25 cellular contexts compared by ENCODE assay signal in the genomic region with DNA sequence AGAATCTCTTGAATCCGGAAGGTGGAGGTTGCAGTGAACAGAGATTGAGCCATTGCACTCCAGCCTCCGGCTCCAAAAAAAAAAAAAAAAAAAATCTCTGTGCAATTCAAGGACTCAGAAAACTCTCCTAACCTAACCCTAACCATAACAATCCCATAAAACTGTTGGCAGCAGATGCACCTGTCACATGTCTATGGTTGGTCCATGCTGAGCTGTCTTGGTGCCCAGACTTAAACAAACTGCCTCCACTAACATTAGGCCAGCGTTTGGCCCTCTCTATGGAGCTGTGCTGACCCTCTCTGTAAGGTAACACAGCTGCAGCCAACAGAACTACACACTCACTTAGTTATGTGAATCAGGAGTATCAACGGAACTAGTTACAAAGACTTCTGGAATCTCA.
"Had no signal": no experiment of that assay in that cellular context is flagged by ENCODE, and none has a peak within 500 bp of the region (broad histone marks: within the 10 kb centered on the region; RNA-seq: fewer than 3 reads in every experiment).

No MANE protein-coding gene starts in this region.

- H3K4me3 ChIP-seq: neural progenitor cell, ovary, psoas muscle, right lobe of liver, skin epidermis, smooth muscle cell, spleen, stomach, thoracic aorta, thyroid gland, tibial nerve, upper lobe of left lung, vagina had no signal

- H3K36me3 ChIP-seq: neural progenitor cell, ovary, right lobe of liver, spleen, stomach, thoracic aorta, thyroid gland, tibial nerve, upper lobe of left lung, vagina had no signal

- H3K4me1 ChIP-seq: neural progenitor cell, parathyroid adenoma, psoas muscle, right lobe of liver, spleen, stomach, thyroid gland, tibial nerve, upper lobe of left lung, vagina had no signal

- H3K4me2 ChIP-seq: neural progenitor cell, smooth muscle cell had no signal

- H3K9ac ChIP-seq: neural progenitor cell, parathyroid adenoma had no signal

- H3K27me3 ChIP-seq: neural progenitor cell, ovary, right lobe of liver, spleen, stomach, thyroid gland, tibial nerve, upper lobe of left lung, vagina had no signal

- DNase-seq: naive thymus-derived CD4-positive, alpha-beta T cell; natural killer cell; occipital lobe; ovary; posterior cingulate gyrus; psoas muscle; right cardiac atrium; right lobe of liver; spleen; stimulated activated CD4-positive, alpha-beta T cell treated with anti-CD3 and anti-CD28 coated beads, Interleukin-12 subunit alpha, Interleukin-12 subunit beta, amount 100 ng/mL, for 4 hours; stimulated activated CD4-positive, alpha-beta T cell treated with anti-CD3 and anti-CD28 coated beads, Interleukin-1b, Interleukin-23, amount 100 ng/mL, for 48 hours; stimulated activated CD4-positive, alpha-beta T cell treated with anti-CD3 and anti-CD28 coated beads, Interleukin-4, amount 100 ng/mL, for 1 hour; stimulated activated naive B cell treated with anti-CD40 and anti-IgM and Interleukin-4, amounts not matched to agents 10 μg/mL and 1 μg/mL and 100 μg/mL, for 72 hours; stimulated activated naive CD4-positive, alpha-beta T cell treated with Interleukin-2 at 50 U/mL for 16 hours; stomach; thyroid gland; upper lobe of left lung had no signal

- H3K9me3 ChIP-seq: ovary, psoas muscle, right lobe of liver, thoracic aorta, thyroid gland, tibial nerve, upper lobe of left lung, vagina had no signal

- H2AFZ ChIP-seq: neural progenitor cell, parathyroid adenoma had no signal

- H3K27ac ChIP-seq: neural progenitor cell, ovary, parathyroid adenoma, psoas muscle, right lobe of liver, skin epidermis, spleen, stomach, thoracic aorta, thyroid gland, tibial nerve, upper lobe of left lung, vagina had no signal

- H3K79me2 ChIP-seq: parathyroid adenoma had no signal

- ATAC-seq: naive thymus-derived CD4-positive, alpha-beta T cell; natural killer cell; psoas muscle; right cardiac atrium; right lobe of liver; stimulated activated effector memory CD8-positive, alpha-beta T cell treated with anti-CD3 and anti-CD28 coated beads, Interleukin-12 subunit alpha, Interleukin-12 subunit beta, amount 100 ng/mL, for 72 hours; stimulated activated naive B cell treated with anti-CD40 and anti-IgM and Interleukin-4, amounts not matched to agents 10 μg/mL and 1 μg/mL and 100 μg/mL, for 72 hours had no signal
